In the genomic region with DNA sequence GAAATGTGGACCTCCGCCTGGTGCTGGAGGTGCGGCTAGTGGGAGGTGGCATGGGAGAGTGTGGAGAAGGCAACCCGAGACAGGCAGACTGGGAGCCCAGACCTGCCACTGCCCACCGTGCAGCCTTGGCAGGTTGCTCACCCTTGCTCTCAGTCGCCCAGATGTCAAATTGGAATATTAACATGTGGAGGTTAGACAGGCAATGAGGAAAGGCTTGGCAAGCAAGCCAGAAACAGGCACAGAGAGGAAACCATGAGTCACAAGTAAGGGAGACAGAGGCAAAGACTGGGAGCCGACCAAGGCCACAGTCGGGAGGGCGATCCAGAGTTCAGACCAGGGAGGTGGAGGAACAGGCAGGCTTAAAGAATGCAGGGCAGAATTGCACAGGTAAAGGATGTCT, we compare ENCODE assay signal across 1 cellular context.
TF ChIP-seq lines count a peak whose summit lies in the region.

No MANE protein-coding gene starts in this region.

TF ChIP-seq in IMR-90, 13 proteins besides CTCF, POLR2A, EP300 and RAD21 (continued from another document):
- TF ChIP-seq, protein P1, sequence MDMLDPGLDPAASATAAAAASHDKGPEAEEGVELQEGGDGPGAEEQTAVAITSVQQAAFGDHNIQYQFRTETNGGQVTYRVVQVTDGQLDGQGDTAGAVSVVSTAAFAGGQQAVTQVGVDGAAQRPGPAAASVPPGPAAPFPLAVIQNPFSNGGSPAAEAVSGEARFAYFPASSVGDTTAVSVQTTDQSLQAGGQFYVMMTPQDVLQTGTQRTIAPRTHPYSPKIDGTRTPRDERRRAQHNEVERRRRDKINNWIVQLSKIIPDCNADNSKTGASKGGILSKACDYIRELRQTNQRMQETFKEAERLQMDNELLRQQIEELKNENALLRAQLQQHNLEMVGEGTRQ (IDR thresholded peaks at IDR 0.05; ENCODE audit: low read depth, low read length), result no peak
- TF ChIP-seq NFE2L2 (IDR thresholded peaks at IDR 0.05; ENCODE audit: low read depth, low read length) (no peak), RFX5 (IDR thresholded peaks at IDR 0.05; ENCODE audit: low read depth, low read length) (no peak), MXI1 (IDR thresholded peaks at IDR 0.05; ENCODE audit: borderline replicate concordance, low read depth, low read length) (no peak), SMC3 (IDR thresholded peaks at IDR 0.05; ENCODE audit: low read depth, low read length) (no peak), RCOR1 (IDR thresholded peaks at IDR 0.05; ENCODE audit: insufficient replicate concordance, low read length) (no peak), MAZ (IDR thresholded peaks at IDR 0.05; ENCODE audit: borderline replicate concordance, low read depth, low read length) (no peak), CHD1 (IDR thresholded peaks at IDR 0.05; ENCODE audit: low read depth, low read length) (no peak), BHLHE40 (IDR thresholded peaks at IDR 0.05; ENCODE audit: low read depth, low read length) (no peak), CEBPB (IDR thresholded peaks at IDR 0.05; ENCODE audit: low read depth, low read length) (no peak), MAFK (IDR thresholded peaks at IDR 0.05; ENCODE audit: low read depth, low read length) (no peak)
